ENCODE assay signal across 1 cellular context in the genomic region with DNA sequence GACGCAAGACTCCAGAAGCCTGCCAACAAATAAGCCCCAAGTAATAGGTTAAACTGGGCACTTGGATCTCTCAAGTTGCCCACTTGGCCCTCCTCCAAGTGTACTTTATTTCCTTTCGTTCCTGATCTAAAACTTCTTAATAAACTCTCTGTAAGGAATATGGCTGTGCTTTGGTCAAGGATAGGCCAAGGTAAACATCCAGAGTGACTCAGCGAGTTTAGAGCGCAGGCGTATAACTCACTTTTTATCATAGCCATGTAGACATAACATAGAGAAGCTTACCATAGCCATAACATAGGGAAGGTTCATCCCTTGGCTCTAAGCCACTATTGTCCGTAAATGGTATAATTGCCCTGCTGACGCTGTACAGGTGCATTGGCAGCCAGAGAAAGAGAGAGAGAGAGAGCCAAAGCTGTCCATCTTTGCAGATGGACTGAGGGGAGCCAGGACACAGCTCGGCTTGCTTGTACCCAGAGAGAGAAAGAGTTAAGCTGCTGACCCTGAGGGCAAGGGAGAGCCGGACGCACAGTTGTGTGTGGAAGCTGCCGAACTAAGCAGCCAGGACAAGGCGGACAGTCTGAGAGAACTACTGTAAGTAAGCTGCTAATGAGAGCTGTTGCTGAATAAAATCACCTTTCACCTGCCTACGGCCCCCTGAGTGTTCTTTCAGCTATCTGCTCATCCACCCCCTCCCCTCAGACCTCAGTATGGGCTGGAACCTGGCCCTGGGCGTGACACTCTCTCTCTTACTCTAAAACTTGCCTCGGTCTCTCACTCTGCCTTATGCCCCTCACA.
TF ChIP-seq lines count a peak whose summit lies in the region.

No MANE protein-coding gene starts in this region.

TF ChIP-seq in HepG2, 621 proteins besides CTCF, POLR2A, EP300 and RAD21:
- TF ChIP-seq NFE2L2 (IDR thresholded peaks at IDR 0.05; ENCODE audit: low read length) (peak; percentile 16; the same call in 1 of the 2 replicates), ZSCAN31 (CRISPR knock-in tag; IDR thresholded peaks at IDR 0.05; ENCODE audit: low read depth) (peak; percentile 33; the same call in 1 of the 2 replicates)
- TF ChIP-seq, protein P1, sequence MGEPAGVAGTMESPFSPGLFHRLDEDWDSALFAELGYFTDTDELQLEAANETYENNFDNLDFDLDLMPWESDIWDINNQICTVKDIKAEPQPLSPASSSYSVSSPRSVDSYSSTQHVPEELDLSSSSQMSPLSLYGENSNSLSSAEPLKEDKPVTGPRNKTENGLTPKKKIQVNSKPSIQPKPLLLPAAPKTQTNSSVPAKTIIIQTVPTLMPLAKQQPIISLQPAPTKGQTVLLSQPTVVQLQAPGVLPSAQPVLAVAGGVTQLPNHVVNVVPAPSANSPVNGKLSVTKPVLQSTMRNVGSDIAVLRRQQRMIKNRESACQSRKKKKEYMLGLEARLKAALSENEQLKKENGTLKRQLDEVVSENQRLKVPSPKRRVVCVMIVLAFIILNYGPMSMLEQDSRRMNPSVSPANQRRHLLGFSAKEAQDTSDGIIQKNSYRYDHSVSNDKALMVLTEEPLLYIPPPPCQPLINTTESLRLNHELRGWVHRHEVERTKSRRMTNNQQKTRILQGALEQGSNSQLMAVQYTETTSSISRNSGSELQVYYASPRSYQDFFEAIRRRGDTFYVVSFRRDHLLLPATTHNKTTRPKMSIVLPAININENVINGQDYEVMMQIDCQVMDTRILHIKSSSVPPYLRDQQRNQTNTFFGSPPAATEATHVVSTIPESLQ (CRISPR knock-in tag; conservative IDR thresholded peaks at IDR 0.05): no peak
TF ChIP-seq in HepG2: peak in this region for 2.
